Comparison of ENCODE assay signal across 19 cellular contexts in the genomic region with DNA sequence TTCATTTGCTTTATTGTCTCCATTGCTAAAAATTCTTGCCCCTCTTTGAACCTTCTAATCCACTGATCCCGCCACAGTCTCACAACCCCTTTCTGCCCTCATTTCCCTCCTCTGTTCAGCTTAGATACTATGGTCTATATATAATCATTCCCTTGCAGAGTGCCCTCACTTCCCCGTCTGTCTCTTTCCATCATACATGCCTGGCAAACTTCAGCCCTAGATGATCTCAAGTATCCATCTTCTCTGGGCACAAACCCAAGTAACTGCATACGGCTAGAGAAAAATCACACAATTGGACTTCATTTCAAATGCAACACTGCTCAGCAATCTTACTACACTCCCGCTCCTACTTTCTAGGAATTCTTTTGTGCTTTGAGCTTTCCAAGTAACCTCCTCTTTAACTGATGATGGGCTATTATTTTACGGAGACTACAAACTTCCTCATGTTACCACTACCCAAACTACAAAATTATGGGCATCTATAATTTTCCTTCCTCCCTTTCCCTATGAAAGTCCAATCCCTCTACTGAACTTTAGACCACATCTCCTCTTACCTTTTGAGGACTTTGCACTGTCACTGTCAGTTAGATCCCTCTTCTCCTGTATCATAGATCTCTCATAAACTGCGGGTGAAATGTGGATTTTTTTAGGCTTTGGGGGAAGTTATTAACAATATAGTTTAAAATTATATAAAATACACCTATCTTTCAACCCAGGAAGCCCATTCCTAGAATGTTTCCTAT.
DNase-seq lines count a peak whose midpoint lies in the region; ATAC-seq and TF ChIP-seq lines count a peak whose summit lies in the region.
"Had no signal": no experiment of that assay in that cellular context is flagged by ENCODE, and none has a peak within 500 bp of the region (broad histone marks: within the 10 kb centered on the region; RNA-seq: fewer than 3 reads in every experiment).

No MANE protein-coding gene starts in this region.

- no peaks in the 10 kb centered on the region for H3K36me3 ChIP-seq in HEK293 (ENCODE audit: control insufficient read depth in 2 of 2, insufficient read depth in 1 of 2, low read length in 2 of 2)
- H3K36me3 ChIP-seq in WERI-Rb-1 = no peaks in the 10 kb centered on the region; the same call in 1 of the 2 replicates
- H3K36me3 ChIP-seq in psoas muscle (ENCODE audit: insufficient read depth in 1 of 2, low read depth in 1 of 2) = no peaks in the 10 kb centered on the region
- H3K36me3 ChIP-seq: BLaER1 treated with 17β-estradiol and CSF1 and Interleukin-3, amounts not matched to agents 10 nM and 100 nM had no signal

- no peaks in the 10 kb centered on the region for H3K9me3 Mint-ChIP-seq in activated CD4-positive, alpha-beta T cell treated with anti-CD3 and anti-CD28 coated beads, Interleukin-2, amount 10 ng/mL, durations not matched to agents 7 days and 5 days
- H3K9me3 Mint-ChIP-seq: CD8-positive, alpha-beta T cell had no signal

- H3K27me3 Mint-ChIP-seq in activated CD4-positive, alpha-beta T cell treated with anti-CD3 and anti-CD28 coated beads, Interleukin-2, amount 10 ng/mL, durations not matched to agents 7 days and 5 days = no peaks in the 10 kb centered on the region

- no peaks in the 10 kb centered on the region for H3K27me3 ChIP-seq in WERI-Rb-1 (ENCODE audit: insufficient read depth, low read depth, severe bottlenecking)
- H3K27me3 ChIP-seq in psoas muscle (ENCODE audit: insufficient read depth in 3 of 3, low read length in 2 of 3) = no peaks in the 10 kb centered on the region
- H3K27me3 ChIP-seq: BLaER1 treated with 17β-estradiol and CSF1 and Interleukin-3, amounts not matched to agents 10 nM and 100 nM had no signal

- TF ChIP-seq CTCF in HEK293 (tag by site-specific recombination; IDR thresholded peaks at IDR 0.05) (no peak), WERI-Rb-1 (IDR thresholded peaks at IDR 0.05; ENCODE audit: low read depth, low read length) (no peak), psoas muscle (IDR thresholded peaks at IDR 0.05) (no peak)

- H3K36me3 Mint-ChIP-seq in activated CD4-positive, alpha-beta T cell treated with anti-CD3 and anti-CD28 coated beads, Interleukin-2, amount 10 ng/mL, durations not matched to agents 7 days and 5 days (ENCODE audit: low read depth) = no peaks in the 10 kb centered on the region
- H3K36me3 Mint-ChIP-seq: CD8-positive, alpha-beta T cell had no signal

- no peaks in the 10 kb centered on the region for H3K4me1 Mint-ChIP-seq in activated CD4-positive, alpha-beta T cell treated with anti-CD3 and anti-CD28 coated beads, Interleukin-2, amount 10 ng/mL, durations not matched to agents 7 days and 5 days

- no peak overlapping the region for H3K27ac Mint-ChIP-seq in activated CD4-positive, alpha-beta T cell treated with anti-CD3 and anti-CD28 coated beads, Interleukin-2, amount 10 ng/mL, durations not matched to agents 7 days and 5 days
- H3K27ac Mint-ChIP-seq: CD8-positive, alpha-beta T cell had no signal

- H3K4me1 ChIP-seq in HEK293 (ENCODE audit: control insufficient read depth, insufficient read depth, low read length) (peaks cover 33% of the 10 kb centered on the region), psoas muscle (peaks cover 28% of the 10 kb centered on the region)

- DNase-seq in DMS 273 treated with DMSO at 0.1 percent for 48 hours (lab: John Stamatoyannopoulos, UW) = peak; percentile 36
- no peak for DNase-seq in WERI-Rb-1
- DNase-seq in psoas muscle = no peak
- no peak for DNase-seq in dermis blood vessel endothelial cell
- DNase-seq in activated CD4-positive, alpha-beta T cell treated with anti-CD3 and anti-CD28 coated beads, Interleukin-2, amount 10 ng/mL, durations not matched to agents 7 days and 5 days = no peak
- DNase-seq: CD8-positive, alpha-beta T cell; GDM1; GOT3; KBM-7; NCI-H1694 treated with DMSO at 0.1 percent for 48 hours; NCI-H2107; NCI-H510A; NCI-H748 treated with DMSO at 0.1 percent for 48 hours; RPMI8226; SHP77 treated with DMSO at 0.1 percent for 48 hours had no signal

- H3K4me3 Mint-ChIP-seq in activated CD4-positive, alpha-beta T cell treated with anti-CD3 and anti-CD28 coated beads, Interleukin-2, amount 10 ng/mL, durations not matched to agents 7 days and 5 days = no peak overlapping the region
- H3K4me3 Mint-ChIP-seq: CD8-positive, alpha-beta T cell had no signal

- CTCF ChIA-PET in HEK293 (lab: Yijun Ruan, JAX) = interaction anchor here (3.6 kb wide), 1 partner anchor 10 kb away, joined by 22 read pairs; no protein-coding TSS in a partner anchor
- CTCF ChIA-PET in activated CD4-positive, alpha-beta T cell treated with anti-CD3 and anti-CD28 coated beads, Interleukin-2, amount 10 ng/mL, durations not matched to agents 7 days and 5 days (lab: Charles Lee) = interaction anchor here (0.5 kb wide), 1 partner anchor 274 kb away, joined by 3 read pairs; no protein-coding TSS in a partner anchor

- ATAC-seq in psoas muscle (peak; percentile 42 to 71 (median 54)), HG03457 (IDR thresholded peaks at IDR 0.05; ENCODE audit: unreplicated experiment) (no peak)
- ATAC-seq: CD8-positive, alpha-beta T cell; HCT116 had no signal

- WGBS in psoas muscle, 3 donors = 40 to 46% (median 46%) methylated on average over 6 of the region's 6 CpGs

- intact Hi-C loops in psoas muscle (cut with DNase I) = no loop called here

- no peaks in the 10 kb centered on the region for H3K9me3 ChIP-seq in HEK293 (ENCODE audit: control insufficient read depth, insufficient read depth, low read depth, low read length)
- H3K9me3 ChIP-seq in WERI-Rb-1 (ENCODE audit: severe bottlenecking) = no peaks in the 10 kb centered on the region
- H3K9me3 ChIP-seq in psoas muscle = no peaks in the 10 kb centered on the region
- H3K9me3 ChIP-seq: BLaER1 treated with 17β-estradiol and CSF1 and Interleukin-3, amounts not matched to agents 10 nM and 100 nM had no signal

- H3K27ac ChIP-seq in HEK293 (ENCODE audit: extremely low read depth, low read depth, low read length) = no peak overlapping the region
- peak overlapping the region; percentile 51 for H3K27ac ChIP-seq in WERI-Rb-1
- H3K27ac ChIP-seq in psoas muscle = no peak overlapping the region
- H3K27ac ChIP-seq: BLaER1 treated with 17β-estradiol and CSF1 and Interleukin-3, amounts not matched to agents 10 nM and 100 nM had no signal

- H3K4me3 ChIP-seq in HEK293 (ENCODE audit: low read depth, low read length) (no peak overlapping the region), WERI-Rb-1 (ENCODE audit: low read depth, low read length) (no peak overlapping the region), psoas muscle (no peak overlapping the region)
- H3K4me3 ChIP-seq: BLaER1 treated with 17β-estradiol and CSF1 and Interleukin-3, amounts not matched to agents 10 nM and 100 nM had no signal

- POLR2A ChIA-PET in HEK293 (lab: Yijun Ruan, JAX) = no interaction called here
- POLR2A ChIA-PET in activated CD4-positive, alpha-beta T cell treated with anti-CD3 and anti-CD28 coated beads, Interleukin-2, amount 10 ng/mL, durations not matched to agents 7 days and 5 days (lab: Charles Lee) = no interaction called here

TF ChIP-seq in HEK293, 187 proteins besides CTCF, POLR2A, EP300 and RAD21:
- TF ChIP-seq, protein P1, sequence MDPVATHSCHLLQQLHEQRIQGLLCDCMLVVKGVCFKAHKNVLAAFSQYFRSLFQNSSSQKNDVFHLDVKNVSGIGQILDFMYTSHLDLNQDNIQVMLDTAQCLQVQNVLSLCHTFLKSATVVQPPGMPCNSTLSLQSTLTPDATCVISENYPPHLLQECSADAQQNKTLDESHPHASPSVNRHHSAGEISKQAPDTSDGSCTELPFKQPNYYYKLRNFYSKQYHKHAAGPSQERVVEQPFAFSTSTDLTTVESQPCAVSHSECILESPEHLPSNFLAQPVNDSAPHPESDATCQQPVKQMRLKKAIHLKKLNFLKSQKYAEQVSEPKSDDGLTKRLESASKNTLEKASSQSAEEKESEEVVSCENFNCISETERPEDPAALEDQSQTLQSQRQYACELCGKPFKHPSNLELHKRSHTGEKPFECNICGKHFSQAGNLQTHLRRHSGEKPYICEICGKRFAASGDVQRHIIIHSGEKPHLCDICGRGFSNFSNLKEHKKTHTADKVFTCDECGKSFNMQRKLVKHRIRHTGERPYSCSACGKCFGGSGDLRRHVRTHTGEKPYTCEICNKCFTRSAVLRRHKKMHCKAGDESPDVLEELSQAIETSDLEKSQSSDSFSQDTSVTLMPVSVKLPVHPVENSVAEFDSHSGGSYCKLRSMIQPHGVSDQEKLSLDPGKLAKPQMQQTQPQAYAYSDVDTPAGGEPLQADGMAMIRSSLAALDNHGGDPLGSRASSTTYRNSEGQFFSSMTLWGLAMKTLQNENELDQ (tag by site-specific recombination; IDR thresholded peaks at IDR 0.05; ENCODE audit: low read depth) = no peak
- TF ChIP-seq, protein P2, sequence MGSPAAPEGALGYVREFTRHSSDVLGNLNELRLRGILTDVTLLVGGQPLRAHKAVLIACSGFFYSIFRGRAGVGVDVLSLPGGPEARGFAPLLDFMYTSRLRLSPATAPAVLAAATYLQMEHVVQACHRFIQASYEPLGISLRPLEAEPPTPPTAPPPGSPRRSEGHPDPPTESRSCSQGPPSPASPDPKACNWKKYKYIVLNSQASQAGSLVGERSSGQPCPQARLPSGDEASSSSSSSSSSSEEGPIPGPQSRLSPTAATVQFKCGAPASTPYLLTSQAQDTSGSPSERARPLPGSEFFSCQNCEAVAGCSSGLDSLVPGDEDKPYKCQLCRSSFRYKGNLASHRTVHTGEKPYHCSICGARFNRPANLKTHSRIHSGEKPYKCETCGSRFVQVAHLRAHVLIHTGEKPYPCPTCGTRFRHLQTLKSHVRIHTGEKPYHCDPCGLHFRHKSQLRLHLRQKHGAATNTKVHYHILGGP (tag by site-specific recombination; IDR thresholded peaks at IDR 0.05) = peak; percentile 94
- TF ChIP-seq IKZF3 (tag by site-specific recombination; IDR thresholded peaks at IDR 0.05) = no peak
TF ChIP-seq in HEK293: peak in this region for 1.
